In the genomic region with DNA sequence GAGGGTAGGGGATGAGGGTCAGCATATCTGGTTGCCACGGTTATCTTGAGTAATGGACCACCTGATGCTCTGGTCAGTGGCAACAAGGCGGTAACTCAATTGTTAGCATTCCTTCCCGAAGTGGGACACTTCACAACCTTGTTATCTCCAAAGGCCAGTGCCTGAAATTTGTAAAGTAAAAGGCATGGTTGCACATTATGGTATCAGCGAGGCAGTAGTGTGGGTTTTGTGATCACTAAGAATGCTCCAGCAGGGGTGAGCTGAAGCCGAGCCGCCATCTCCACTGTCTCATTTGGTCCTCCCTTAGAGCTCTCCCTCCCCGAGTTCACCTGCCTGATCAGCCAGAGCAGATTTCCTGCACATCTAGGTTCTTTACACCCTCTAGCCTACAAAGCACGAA, we compare ENCODE assay signal across 1 cellular context.
TF ChIP-seq lines count a peak whose summit lies in the region.

No MANE protein-coding gene starts in this region.

TF ChIP-seq in GM23338, 12 proteins besides CTCF, POLR2A, EP300 and RAD21 (continued from another document):
- TF ChIP-seq, protein P1, sequence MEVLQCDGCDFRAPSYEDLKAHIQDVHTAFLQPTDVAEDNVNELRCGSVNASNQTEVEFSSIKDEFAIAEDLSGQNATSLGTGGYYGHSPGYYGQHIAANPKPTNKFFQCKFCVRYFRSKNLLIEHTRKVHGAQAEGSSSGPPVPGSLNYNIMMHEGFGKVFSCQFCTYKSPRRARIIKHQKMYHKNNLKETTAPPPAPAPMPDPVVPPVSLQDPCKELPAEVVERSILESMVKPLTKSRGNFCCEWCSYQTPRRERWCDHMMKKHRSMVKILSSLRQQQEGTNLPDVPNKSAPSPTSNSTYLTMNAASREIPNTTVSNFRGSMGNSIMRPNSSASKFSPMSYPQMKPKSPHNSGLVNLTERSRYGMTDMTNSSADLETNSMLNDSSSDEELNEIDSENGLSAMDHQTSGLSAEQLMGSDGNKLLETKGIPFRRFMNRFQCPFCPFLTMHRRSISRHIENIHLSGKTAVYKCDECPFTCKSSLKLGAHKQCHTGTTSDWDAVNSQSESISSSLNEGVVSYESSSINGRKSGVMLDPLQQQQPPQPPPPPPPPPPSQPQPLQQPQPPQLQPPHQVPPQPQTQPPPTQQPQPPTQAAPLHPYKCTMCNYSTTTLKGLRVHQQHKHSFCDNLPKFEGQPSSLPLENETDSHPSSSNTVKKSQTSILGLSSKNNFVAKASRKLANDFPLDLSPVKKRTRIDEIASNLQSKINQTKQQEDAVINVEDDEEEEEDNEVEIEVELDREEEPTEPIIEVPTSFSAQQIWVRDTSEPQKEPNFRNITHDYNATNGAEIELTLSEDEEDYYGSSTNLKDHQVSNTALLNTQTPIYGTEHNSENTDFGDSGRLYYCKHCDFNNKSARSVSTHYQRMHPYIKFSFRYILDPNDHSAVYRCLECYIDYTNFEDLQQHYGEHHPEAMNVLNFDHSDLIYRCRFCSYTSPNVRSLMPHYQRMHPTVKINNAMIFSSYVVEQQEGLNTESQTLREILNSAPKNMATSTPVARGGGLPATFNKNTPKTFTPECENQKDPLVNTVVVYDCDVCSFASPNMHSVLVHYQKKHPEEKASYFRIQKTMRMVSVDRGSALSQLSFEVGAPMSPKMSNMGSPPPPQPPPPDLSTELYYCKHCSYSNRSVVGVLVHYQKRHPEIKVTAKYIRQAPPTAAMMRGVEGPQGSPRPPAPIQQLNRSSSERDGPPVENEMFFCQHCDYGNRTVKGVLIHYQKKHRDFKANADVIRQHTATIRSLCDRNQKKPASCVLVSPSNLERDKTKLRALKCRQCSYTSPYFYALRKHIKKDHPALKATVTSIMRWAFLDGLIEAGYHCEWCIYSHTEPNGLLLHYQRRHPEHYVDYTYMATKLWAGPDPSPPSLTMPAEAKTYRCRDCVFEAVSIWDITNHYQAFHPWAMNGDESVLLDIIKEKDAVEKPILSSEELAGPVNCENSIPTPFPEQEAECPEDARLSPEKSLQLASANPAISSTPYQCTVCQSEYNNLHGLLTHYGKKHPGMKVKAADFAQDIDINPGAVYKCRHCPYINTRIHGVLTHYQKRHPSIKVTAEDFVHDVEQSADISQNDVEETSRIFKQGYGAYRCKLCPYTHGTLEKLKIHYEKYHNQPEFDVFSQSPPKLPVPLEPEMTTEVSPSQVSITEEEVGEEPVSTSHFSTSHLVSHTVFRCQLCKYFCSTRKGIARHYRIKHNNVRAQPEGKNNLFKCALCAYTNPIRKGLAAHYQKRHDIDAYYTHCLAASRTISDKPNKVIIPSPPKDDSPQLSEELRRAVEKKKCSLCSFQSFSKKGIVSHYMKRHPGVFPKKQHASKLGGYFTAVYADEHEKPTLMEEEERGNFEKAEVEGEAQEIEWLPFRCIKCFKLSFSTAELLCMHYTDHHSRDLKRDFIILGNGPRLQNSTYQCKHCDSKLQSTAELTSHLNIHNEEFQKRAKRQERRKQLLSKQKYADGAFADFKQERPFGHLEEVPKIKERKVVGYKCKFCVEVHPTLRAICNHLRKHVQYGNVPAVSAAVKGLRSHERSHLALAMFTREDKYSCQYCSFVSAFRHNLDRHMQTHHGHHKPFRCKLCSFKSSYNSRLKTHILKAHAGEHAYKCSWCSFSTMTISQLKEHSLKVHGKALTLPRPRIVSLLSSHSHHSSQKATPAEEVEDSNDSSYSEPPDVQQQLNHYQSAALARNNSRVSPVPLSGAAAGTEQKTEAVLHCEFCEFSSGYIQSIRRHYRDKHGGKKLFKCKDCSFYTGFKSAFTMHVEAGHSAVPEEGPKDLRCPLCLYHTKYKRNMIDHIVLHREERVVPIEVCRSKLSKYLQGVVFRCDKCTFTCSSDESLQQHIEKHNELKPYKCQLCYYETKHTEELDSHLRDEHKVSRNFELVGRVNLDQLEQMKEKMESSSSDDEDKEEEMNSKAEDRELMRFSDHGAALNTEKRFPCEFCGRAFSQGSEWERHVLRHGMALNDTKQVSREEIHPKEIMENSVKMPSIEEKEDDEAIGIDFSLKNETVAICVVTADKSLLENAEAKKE (CRISPR knock-in tag; IDR thresholded peaks at IDR 0.05), result no peak
- TF ChIP-seq, protein P2, sequence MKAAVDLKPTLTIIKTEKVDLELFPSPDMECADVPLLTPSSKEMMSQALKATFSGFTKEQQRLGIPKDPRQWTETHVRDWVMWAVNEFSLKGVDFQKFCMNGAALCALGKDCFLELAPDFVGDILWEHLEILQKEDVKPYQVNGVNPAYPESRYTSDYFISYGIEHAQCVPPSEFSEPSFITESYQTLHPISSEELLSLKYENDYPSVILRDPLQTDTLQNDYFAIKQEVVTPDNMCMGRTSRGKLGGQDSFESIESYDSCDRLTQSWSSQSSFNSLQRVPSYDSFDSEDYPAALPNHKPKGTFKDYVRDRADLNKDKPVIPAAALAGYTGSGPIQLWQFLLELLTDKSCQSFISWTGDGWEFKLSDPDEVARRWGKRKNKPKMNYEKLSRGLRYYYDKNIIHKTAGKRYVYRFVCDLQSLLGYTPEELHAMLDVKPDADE (IDR thresholded peaks at IDR 0.05), result no peak
- TF ChIP-seq JUNB (IDR thresholded peaks at IDR 0.05; ENCODE audit: unreplicated experiment) (no peak), ZNF331 (CRISPR knock-in tag; IDR thresholded peaks at IDR 0.05; ENCODE audit: low read depth) (no peak), STAT1 (IDR thresholded peaks at IDR 0.05; ENCODE audit: unreplicated experiment) (no peak), NANOG (IDR thresholded peaks at IDR 0.05; ENCODE audit: borderline replicate concordance) (no peak), CREB1 (CRISPR knock-in tag; IDR thresholded peaks at IDR 0.05; ENCODE audit: low read depth) (no peak), EZH2phosphoT487 (IDR thresholded peaks at IDR 0.05; ENCODE audit: unreplicated experiment) (no peak), ZNF114 (CRISPR knock-in tag; IDR thresholded peaks at IDR 0.05) (no peak)
- TF ChIP-seq, protein P3, sequence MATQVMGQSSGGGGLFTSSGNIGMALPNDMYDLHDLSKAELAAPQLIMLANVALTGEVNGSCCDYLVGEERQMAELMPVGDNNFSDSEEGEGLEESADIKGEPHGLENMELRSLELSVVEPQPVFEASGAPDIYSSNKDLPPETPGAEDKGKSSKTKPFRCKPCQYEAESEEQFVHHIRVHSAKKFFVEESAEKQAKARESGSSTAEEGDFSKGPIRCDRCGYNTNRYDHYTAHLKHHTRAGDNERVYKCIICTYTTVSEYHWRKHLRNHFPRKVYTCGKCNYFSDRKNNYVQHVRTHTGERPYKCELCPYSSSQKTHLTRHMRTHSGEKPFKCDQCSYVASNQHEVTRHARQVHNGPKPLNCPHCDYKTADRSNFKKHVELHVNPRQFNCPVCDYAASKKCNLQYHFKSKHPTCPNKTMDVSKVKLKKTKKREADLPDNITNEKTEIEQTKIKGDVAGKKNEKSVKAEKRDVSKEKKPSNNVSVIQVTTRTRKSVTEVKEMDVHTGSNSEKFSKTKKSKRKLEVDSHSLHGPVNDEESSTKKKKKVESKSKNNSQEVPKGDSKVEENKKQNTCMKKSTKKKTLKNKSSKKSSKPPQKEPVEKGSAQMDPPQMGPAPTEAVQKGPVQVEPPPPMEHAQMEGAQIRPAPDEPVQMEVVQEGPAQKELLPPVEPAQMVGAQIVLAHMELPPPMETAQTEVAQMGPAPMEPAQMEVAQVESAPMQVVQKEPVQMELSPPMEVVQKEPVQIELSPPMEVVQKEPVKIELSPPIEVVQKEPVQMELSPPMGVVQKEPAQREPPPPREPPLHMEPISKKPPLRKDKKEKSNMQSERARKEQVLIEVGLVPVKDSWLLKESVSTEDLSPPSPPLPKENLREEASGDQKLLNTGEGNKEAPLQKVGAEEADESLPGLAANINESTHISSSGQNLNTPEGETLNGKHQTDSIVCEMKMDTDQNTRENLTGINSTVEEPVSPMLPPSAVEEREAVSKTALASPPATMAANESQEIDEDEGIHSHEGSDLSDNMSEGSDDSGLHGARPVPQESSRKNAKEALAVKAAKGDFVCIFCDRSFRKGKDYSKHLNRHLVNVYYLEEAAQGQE (IDR thresholded peaks at IDR 0.05; ENCODE audit: unreplicated experiment), result no peak
